ENCODE assay signal across 23 cellular contexts in the genomic region with DNA sequence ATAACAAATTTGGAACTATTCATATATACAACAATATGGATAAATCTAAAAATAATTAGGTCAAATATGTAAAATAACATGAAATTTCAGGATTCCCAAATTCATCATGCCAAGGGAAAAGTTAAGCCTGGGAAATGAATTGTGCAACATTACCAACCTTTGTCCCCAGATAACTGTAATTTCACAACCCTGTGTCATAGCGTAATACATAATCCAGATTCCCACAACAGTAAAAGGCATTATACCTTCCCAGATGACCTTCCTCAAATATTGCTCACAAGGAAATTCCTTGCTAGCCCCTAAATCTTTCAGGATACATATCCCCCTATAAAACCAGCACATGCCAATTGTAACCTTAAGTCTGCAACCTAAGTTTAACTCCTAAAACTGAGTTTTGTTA. TPM values are rescaled to one million over a fixed set of nuclear protein-coding genes. Genes with fewer than 3 reads are reported as not detected.
"Had no signal": no experiment of that assay in that cellular context is flagged by ENCODE, and none has a peak within 500 bp of the region (broad histone marks: within the 10 kb centered on the region; RNA-seq: fewer than 3 reads in every experiment).

No MANE protein-coding gene starts in this region.

- H3K9me3 ChIP-seq: suprapubic skin had no signal

- H3K4me1 ChIP-seq: right atrium auricular region, suprapubic skin had no signal

- ATAC-seq: activated CD8-positive, alpha-beta T cell treated with anti-CD3 and anti-CD28 coated beads for 36 hours; left ventricle myocardium superior; WTC11 had no signal

- H3K9me3 Mint-ChIP-seq: activated CD8-positive, alpha-beta T cell treated with anti-CD3 and anti-CD28 coated beads for 36 hours; activated naive CD8-positive, alpha-beta T cell treated with anti-CD3 and anti-CD28 coated beads, Interleukin-2, amount 10 ng/mL, durations not matched to agents 7 days and 5 days; stimulated activated naive CD8-positive, alpha-beta T cell treated with anti-CD3 and anti-CD28 coated beads, Interleukin-15, Interleukin-2, amounts not matched to agents 100 ng/mL and 50 ng/mL, for 24 hours; WTC11 had no signal

- H3K27ac Mint-ChIP-seq: activated CD8-positive, alpha-beta T cell treated with anti-CD3 and anti-CD28 coated beads for 36 hours; activated naive CD8-positive, alpha-beta T cell treated with anti-CD3 and anti-CD28 coated beads, Interleukin-2, amount 10 ng/mL, durations not matched to agents 7 days and 5 days; nephron; progenitor cell of endocrine pancreas; stimulated activated naive CD8-positive, alpha-beta T cell treated with anti-CD3 and anti-CD28 coated beads, Interleukin-15, Interleukin-2, amounts not matched to agents 100 ng/mL and 50 ng/mL, for 24 hours; WTC11 had no signal

- H3K4me3 ChIP-seq: cardiac muscle cell, right atrium auricular region, suprapubic skin had no signal

- H3K4me1 Mint-ChIP-seq: WTC11 had no signal

- H3K4me3 Mint-ChIP-seq: activated CD8-positive, alpha-beta T cell treated with anti-CD3 and anti-CD28 coated beads for 36 hours; activated naive CD8-positive, alpha-beta T cell treated with anti-CD3 and anti-CD28 coated beads, Interleukin-2, amount 10 ng/mL, durations not matched to agents 7 days and 5 days; stimulated activated naive CD8-positive, alpha-beta T cell treated with anti-CD3 and anti-CD28 coated beads, Interleukin-15, Interleukin-2, amounts not matched to agents 100 ng/mL and 50 ng/mL, for 24 hours; WTC11 had no signal

- H3K27me3 ChIP-seq: right atrium auricular region, suprapubic skin had no signal

- H3K27me3 Mint-ChIP-seq: activated CD8-positive, alpha-beta T cell treated with anti-CD3 and anti-CD28 coated beads for 36 hours; activated naive CD8-positive, alpha-beta T cell treated with anti-CD3 and anti-CD28 coated beads, Interleukin-2, amount 10 ng/mL, durations not matched to agents 7 days and 5 days; progenitor cell of endocrine pancreas; stimulated activated naive CD8-positive, alpha-beta T cell treated with anti-CD3 and anti-CD28 coated beads, Interleukin-15, Interleukin-2, amounts not matched to agents 100 ng/mL and 50 ng/mL, for 24 hours had no signal

- H3K36me3 Mint-ChIP-seq: WTC11 had no signal

- H3K36me3 ChIP-seq: cardiac muscle cell, right atrium auricular region, suprapubic skin had no signal

- FAIRE-seq: endometrium, TTC549 had no signal

- DNase-seq: activated CD4-positive, alpha-beta T cell treated with anti-CD3 and anti-CD28 coated beads for 4 hours; activated CD8-positive, alpha-beta memory T cell treated with anti-CD3 and anti-CD28 coated beads, Interleukin-2, amount 50 U/mL, for 4 hours; activated CD8-positive, alpha-beta T cell treated with anti-CD3 and anti-CD28 coated beads for 36 hours; activated gamma-delta T cell treated with Interleukin-2 at 50 U/mL for 16 hours; activated naive CD8-positive, alpha-beta T cell treated with anti-CD3 and anti-CD28 coated beads, Interleukin-2, amount 10 ng/mL, durations not matched to agents 7 days and 5 days; activated T-cell treated with anti-CD3 and anti-CD28 coated beads, Interleukin-2, amount 50 U/mL, for 48 hours; aorta; foreskin fibroblast; hypothalamus; kidney; left ventricle myocardium superior; nucleus accumbens; T-helper 2 cell had no signal

- H3K27ac ChIP-seq: cardiac muscle cell, right atrium auricular region, suprapubic skin had no signal

RNA-seq across cellular contexts. Expression of gene RAB40A, which starts 32.9 kb away (rescaled TPM):
- total RNA-seq: mesenteric fat pad had no signal
